Comparison of ENCODE assay signal across 21 cellular contexts in the genomic region with DNA sequence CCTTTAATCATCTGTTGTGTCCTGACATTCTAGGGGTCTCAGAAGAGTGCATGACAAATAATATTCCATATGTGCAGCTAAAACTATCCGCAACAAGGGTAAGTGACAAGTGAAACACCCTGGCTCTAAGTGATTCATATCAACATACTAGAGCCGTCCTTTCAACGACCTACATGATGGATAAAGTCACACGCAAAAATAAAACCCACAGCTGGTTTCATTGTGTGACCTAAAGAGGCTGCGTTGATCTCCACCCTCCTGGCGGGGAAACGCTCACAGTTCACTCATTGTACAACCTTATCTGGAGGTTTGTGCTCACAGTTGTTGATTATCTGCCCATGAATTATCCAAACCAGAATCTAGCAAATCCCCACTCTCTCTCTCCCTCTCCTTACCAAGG.
"Had no signal": no experiment of that assay in that cellular context is flagged by ENCODE, and none has a peak within 500 bp of the region (broad histone marks: within the 10 kb centered on the region; RNA-seq: fewer than 3 reads in every experiment).

No MANE protein-coding gene starts in this region.

- H3K9me3 ChIP-seq: colonic mucosa, esophagus squamous epithelium, gastrocnemius medialis, heart right ventricle, left lung, lower lobe of right lung, mucosa of descending colon had no signal

- H3K4me1 ChIP-seq: colonic mucosa, esophagus squamous epithelium, gastrocnemius medialis, heart right ventricle, left lung, lower lobe of right lung had no signal

- H3K27ac ChIP-seq: colonic mucosa, epithelial cell of prostate, esophagus squamous epithelium, gastrocnemius medialis, heart right ventricle, left lung, lower lobe of right lung had no signal

- DNase-seq: colonic mucosa; cortex of kidney; effector CD8-positive, alpha-beta T cell; effector memory CD8-positive, alpha-beta T cell; endodermal cell; erythroblast; esophagus squamous epithelium; foreskin fibroblast; foreskin melanocyte; gastrocnemius medialis; glutamatergic neuron; head of caudate nucleus; heart right ventricle; hippocampal formation; left cardiac atrium; left lung; lower lobe of right lung; mesenchymal stem cell; mucosa of descending colon had no signal

- H3K4me3 ChIP-seq: colonic mucosa, esophagus squamous epithelium, gastrocnemius medialis, heart right ventricle, left lung, lower lobe of right lung, mucosa of descending colon had no signal

- H3K36me3 ChIP-seq: colonic mucosa, esophagus squamous epithelium, gastrocnemius medialis, heart right ventricle, left lung, lower lobe of right lung had no signal

- ATAC-seq: effector memory CD8-positive, alpha-beta T cell; esophagus mucosa; gastrocnemius medialis; left lung; lower lobe of right lung; mucosa of descending colon had no signal

- H3K27me3 ChIP-seq: colonic mucosa, esophagus squamous epithelium, gastrocnemius medialis, heart right ventricle, left lung had no signal
